8 cellular contexts compared by ENCODE assay signal in genomic region chr1:151146416-151147131, GRCh38. TPM values are rescaled to one million over a fixed set of nuclear protein-coding genes. Genes with fewer than 3 reads are reported as not detected.
DNase-seq lines count a peak whose midpoint lies in the region; TF ChIP-seq lines count a peak whose summit lies in the region.

A gene with protein sequence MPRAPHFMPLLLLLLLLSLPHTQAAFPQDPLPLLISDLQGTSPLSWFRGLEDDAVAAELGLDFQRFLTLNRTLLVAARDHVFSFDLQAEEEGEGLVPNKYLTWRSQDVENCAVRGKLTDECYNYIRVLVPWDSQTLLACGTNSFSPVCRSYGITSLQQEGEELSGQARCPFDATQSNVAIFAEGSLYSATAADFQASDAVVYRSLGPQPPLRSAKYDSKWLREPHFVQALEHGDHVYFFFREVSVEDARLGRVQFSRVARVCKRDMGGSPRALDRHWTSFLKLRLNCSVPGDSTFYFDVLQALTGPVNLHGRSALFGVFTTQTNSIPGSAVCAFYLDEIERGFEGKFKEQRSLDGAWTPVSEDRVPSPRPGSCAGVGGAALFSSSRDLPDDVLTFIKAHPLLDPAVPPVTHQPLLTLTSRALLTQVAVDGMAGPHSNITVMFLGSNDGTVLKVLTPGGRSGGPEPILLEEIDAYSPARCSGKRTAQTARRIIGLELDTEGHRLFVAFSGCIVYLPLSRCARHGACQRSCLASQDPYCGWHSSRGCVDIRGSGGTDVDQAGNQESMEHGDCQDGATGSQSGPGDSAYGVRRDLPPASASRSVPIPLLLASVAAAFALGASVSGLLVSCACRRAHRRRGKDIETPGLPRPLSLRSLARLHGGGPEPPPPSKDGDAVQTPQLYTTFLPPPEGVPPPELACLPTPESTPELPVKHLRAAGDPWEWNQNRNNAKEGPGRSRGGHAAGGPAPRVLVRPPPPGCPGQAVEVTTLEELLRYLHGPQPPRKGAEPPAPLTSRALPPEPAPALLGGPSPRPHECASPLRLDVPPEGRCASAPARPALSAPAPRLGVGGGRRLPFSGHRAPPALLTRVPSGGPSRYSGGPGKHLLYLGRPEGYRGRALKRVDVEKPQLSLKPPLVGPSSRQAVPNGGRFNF (minus strand): TSS chr1:151146631. CDS start chr1:151142621, 4,010 bp downstream.

- peak; percentile 8 for TF ChIP-seq EP300 in neural cell (conservative IDR thresholded peaks at IDR 0.05; ENCODE audit: poor library complexity, severe bottlenecking)

- peaks cover 41% of the 10 kb centered on the region for H3K79me2 ChIP-seq in neural cell (replicated peaks; ENCODE audit: insufficient read depth, low read length)

- H3K4me3 ChIP-seq in MG63 (peak within 1 kb of the TSS; percentile 53), neural cell (ENCODE audit: low read length) (peak within 1 kb of the TSS; percentile 100)

- peaks cover 5% of the 10 kb centered on the region for H3K27me3 Mint-ChIP-seq in stimulated activated naive CD8-positive, alpha-beta T cell treated with anti-CD3 and anti-CD28 coated beads, Interleukin-15, Interleukin-2, amounts not matched to agents 100 ng/mL and 50 ng/mL, for 24 hours

- peak within 1 kb of the TSS; percentile 85 for H3K27ac Mint-ChIP-seq in stimulated activated naive CD8-positive, alpha-beta T cell treated with anti-CD3 and anti-CD28 coated beads, Interleukin-15, Interleukin-2, amounts not matched to agents 100 ng/mL and 50 ng/mL, for 24 hours

- H3K4me1 Mint-ChIP-seq in stimulated activated naive CD8-positive, alpha-beta T cell treated with anti-CD3 and anti-CD28 coated beads, Interleukin-15, Interleukin-2, amounts not matched to agents 100 ng/mL and 50 ng/mL, for 24 hours (ENCODE audit: low read depth) = peaks cover 12% of the 10 kb centered on the region

- H3K27ac ChIP-seq in neural cell (ENCODE audit: low read length) = peak within 1 kb of the TSS; percentile 87

- peaks cover 29% of the 10 kb centered on the region for H3K4me1 ChIP-seq in ES-I3 (ENCODE audit: insufficient read depth, low read length)

- peak within 1 kb of the TSS; percentile 70 for H3K9ac ChIP-seq in ES-I3 (ENCODE audit: low read depth, low read length)
- H3K9ac ChIP-seq in neural cell (ENCODE audit: low read length) = peak within 1 kb of the TSS; percentile 98

- H3K9me3 ChIP-seq in ES-I3 (ENCODE audit: control insufficient read depth, insufficient read depth, low read length) (no peaks in the 10 kb centered on the region), MG63 (no peaks in the 10 kb centered on the region), neural cell (ENCODE audit: low read length) (no peaks in the 10 kb centered on the region)

- no peaks in the 10 kb centered on the region for H3K9me3 Mint-ChIP-seq in stimulated activated naive CD8-positive, alpha-beta T cell treated with anti-CD3 and anti-CD28 coated beads, Interleukin-15, Interleukin-2, amounts not matched to agents 100 ng/mL and 50 ng/mL, for 24 hours

- H3K27me3 ChIP-seq in MG63 (no peaks in the 10 kb centered on the region), neural cell (ENCODE audit: insufficient read depth, low read depth, low read length) (no peaks in the 10 kb centered on the region)

- no peaks in the 10 kb centered on the region for H3K36me3 ChIP-seq in ES-I3 (ENCODE audit: insufficient read depth, low read length)
- H3K36me3 ChIP-seq in MG63 = no peaks in the 10 kb centered on the region
- no peaks in the 10 kb centered on the region for H3K36me3 ChIP-seq in neural cell (ENCODE audit: insufficient read depth, low read length)

- peaks cover 7% of the 10 kb centered on the region for H4K20me1 ChIP-seq in neural cell (ENCODE audit: insufficient read depth)

- DNase-seq in HCEC 1CT (peak; percentile 90), MG63 (peak; percentile 97), SHP77 treated with DMSO at 0.1 percent for 48 hours (lab: John Stamatoyannopoulos, UW) (peak; percentile 98), activated gamma-delta T cell treated with Interleukin-2 at 50 U/mL for 16 hours (peak; percentile 85), fibroblast of the conjunctiva (ENCODE audit: low read depth) (peak; percentile 78)

- no peaks in the 10 kb centered on the region for H3K9me2 ChIP-seq in neural cell (ENCODE audit: insufficient read depth, low read length)

- H2AFZ ChIP-seq in neural cell (ENCODE audit: low read depth, low read length) = peak within 1 kb of the TSS; percentile 85

- H3F3A ChIP-seq in neural cell (ENCODE audit: insufficient read depth, low read length, poor library complexity, severe bottlenecking) = no peaks in the 10 kb centered on the region

- TF ChIP-seq RAD21 in neural cell (conservative IDR thresholded peaks at IDR 0.05) = no peak

- peak within 1 kb of the TSS; percentile 92 for H3K4me2 ChIP-seq in neural cell (ENCODE audit: low read length)

- H3K36me3 Mint-ChIP-seq in stimulated activated naive CD8-positive, alpha-beta T cell treated with anti-CD3 and anti-CD28 coated beads, Interleukin-15, Interleukin-2, amounts not matched to agents 100 ng/mL and 50 ng/mL, for 24 hours (ENCODE audit: low read depth) = no peaks in the 10 kb centered on the region

- TF ChIP-seq CTCF in neural cell (IDR thresholded peaks at IDR 0.05; ENCODE audit: poor library complexity, severe bottlenecking) = no peak

- H3K4me3 Mint-ChIP-seq in stimulated activated naive CD8-positive, alpha-beta T cell treated with anti-CD3 and anti-CD28 coated beads, Interleukin-15, Interleukin-2, amounts not matched to agents 100 ng/mL and 50 ng/mL, for 24 hours = peak within 1 kb of the TSS; percentile 90

TF ChIP-seq in neural cell, 6 proteins besides CTCF, POLR2A, EP300 and RAD21:
- peak; percentile 80 for TF ChIP-seq POLR2AphosphoS5 (IDR thresholded peaks at IDR 0.05)
- TF ChIP-seq, protein P1, sequence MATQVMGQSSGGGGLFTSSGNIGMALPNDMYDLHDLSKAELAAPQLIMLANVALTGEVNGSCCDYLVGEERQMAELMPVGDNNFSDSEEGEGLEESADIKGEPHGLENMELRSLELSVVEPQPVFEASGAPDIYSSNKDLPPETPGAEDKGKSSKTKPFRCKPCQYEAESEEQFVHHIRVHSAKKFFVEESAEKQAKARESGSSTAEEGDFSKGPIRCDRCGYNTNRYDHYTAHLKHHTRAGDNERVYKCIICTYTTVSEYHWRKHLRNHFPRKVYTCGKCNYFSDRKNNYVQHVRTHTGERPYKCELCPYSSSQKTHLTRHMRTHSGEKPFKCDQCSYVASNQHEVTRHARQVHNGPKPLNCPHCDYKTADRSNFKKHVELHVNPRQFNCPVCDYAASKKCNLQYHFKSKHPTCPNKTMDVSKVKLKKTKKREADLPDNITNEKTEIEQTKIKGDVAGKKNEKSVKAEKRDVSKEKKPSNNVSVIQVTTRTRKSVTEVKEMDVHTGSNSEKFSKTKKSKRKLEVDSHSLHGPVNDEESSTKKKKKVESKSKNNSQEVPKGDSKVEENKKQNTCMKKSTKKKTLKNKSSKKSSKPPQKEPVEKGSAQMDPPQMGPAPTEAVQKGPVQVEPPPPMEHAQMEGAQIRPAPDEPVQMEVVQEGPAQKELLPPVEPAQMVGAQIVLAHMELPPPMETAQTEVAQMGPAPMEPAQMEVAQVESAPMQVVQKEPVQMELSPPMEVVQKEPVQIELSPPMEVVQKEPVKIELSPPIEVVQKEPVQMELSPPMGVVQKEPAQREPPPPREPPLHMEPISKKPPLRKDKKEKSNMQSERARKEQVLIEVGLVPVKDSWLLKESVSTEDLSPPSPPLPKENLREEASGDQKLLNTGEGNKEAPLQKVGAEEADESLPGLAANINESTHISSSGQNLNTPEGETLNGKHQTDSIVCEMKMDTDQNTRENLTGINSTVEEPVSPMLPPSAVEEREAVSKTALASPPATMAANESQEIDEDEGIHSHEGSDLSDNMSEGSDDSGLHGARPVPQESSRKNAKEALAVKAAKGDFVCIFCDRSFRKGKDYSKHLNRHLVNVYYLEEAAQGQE (IDR thresholded peaks at IDR 0.05; ENCODE audit: borderline replicate concordance) = peak; percentile 67
- TF ChIP-seq MXI1 (conservative IDR thresholded peaks at IDR 0.05; ENCODE audit: poor library complexity, severe bottlenecking) = no peak
- TF ChIP-seq TAF1 (IDR thresholded peaks at IDR 0.05; ENCODE audit: low read depth) = peak; percentile 38
- TF ChIP-seq EZH2 (IDR thresholded peaks at IDR 0.05; ENCODE audit: borderline replicate concordance, insufficient read depth, low read length, poor library complexity, severe bottlenecking) = no peak
- peak; percentile 7 for TF ChIP-seq SMC3 (conservative IDR thresholded peaks at IDR 0.05; ENCODE audit: poor library complexity)

RNA-seq across cellular contexts. Expression of the gene that starts here (rescaled TPM):
- total RNA-seq in MG63 (2014; rRNA removed; shearing (Covaris generic); ENCODE audit: low replicate concordance) = 1.4 TPM in 1 of 2 replicates, not detected in the other
- 32.5 and 39.3 TPM in 2 replicates for polyA plus RNA-seq in neural cell
- polyA minus RNA-seq in neural cell = 38.7 and 40.2 TPM in 2 replicates

Comparison
In these comparisons a context has a peak if more than half of its experiments do, and no peak if none do; other contexts are left out.
1. Peak in every context shown above with its lines: DNase-seq, H3K4me3 ChIP-seq and H3K27ac ChIP-seq.